1 cellular context compared by ENCODE assay signal in the genomic region with DNA sequence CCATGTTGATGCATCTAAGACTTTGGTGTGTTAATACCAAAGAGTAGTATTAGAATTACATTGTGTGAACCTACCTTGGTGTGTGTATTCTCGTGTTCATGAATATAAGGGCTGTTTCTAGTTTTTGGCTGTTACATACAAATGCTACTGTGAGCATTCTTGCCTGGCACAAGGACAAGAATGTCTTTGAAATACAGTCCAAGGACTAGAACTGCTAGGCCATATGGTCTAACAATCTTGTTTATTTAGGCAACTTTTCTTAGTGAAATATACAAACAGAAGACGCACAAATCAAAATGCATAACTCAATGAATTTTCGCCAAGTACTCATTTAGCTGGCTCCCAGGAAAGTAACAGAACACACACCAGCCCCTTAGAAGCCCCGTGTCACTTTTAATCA.
TF ChIP-seq lines count a peak whose summit lies in the region.

No MANE protein-coding gene starts in this region.

TF ChIP-seq in H1, 55 proteins besides CTCF, POLR2A, EP300 and RAD21 (continued from another document):
- TF ChIP-seq, protein P1, sequence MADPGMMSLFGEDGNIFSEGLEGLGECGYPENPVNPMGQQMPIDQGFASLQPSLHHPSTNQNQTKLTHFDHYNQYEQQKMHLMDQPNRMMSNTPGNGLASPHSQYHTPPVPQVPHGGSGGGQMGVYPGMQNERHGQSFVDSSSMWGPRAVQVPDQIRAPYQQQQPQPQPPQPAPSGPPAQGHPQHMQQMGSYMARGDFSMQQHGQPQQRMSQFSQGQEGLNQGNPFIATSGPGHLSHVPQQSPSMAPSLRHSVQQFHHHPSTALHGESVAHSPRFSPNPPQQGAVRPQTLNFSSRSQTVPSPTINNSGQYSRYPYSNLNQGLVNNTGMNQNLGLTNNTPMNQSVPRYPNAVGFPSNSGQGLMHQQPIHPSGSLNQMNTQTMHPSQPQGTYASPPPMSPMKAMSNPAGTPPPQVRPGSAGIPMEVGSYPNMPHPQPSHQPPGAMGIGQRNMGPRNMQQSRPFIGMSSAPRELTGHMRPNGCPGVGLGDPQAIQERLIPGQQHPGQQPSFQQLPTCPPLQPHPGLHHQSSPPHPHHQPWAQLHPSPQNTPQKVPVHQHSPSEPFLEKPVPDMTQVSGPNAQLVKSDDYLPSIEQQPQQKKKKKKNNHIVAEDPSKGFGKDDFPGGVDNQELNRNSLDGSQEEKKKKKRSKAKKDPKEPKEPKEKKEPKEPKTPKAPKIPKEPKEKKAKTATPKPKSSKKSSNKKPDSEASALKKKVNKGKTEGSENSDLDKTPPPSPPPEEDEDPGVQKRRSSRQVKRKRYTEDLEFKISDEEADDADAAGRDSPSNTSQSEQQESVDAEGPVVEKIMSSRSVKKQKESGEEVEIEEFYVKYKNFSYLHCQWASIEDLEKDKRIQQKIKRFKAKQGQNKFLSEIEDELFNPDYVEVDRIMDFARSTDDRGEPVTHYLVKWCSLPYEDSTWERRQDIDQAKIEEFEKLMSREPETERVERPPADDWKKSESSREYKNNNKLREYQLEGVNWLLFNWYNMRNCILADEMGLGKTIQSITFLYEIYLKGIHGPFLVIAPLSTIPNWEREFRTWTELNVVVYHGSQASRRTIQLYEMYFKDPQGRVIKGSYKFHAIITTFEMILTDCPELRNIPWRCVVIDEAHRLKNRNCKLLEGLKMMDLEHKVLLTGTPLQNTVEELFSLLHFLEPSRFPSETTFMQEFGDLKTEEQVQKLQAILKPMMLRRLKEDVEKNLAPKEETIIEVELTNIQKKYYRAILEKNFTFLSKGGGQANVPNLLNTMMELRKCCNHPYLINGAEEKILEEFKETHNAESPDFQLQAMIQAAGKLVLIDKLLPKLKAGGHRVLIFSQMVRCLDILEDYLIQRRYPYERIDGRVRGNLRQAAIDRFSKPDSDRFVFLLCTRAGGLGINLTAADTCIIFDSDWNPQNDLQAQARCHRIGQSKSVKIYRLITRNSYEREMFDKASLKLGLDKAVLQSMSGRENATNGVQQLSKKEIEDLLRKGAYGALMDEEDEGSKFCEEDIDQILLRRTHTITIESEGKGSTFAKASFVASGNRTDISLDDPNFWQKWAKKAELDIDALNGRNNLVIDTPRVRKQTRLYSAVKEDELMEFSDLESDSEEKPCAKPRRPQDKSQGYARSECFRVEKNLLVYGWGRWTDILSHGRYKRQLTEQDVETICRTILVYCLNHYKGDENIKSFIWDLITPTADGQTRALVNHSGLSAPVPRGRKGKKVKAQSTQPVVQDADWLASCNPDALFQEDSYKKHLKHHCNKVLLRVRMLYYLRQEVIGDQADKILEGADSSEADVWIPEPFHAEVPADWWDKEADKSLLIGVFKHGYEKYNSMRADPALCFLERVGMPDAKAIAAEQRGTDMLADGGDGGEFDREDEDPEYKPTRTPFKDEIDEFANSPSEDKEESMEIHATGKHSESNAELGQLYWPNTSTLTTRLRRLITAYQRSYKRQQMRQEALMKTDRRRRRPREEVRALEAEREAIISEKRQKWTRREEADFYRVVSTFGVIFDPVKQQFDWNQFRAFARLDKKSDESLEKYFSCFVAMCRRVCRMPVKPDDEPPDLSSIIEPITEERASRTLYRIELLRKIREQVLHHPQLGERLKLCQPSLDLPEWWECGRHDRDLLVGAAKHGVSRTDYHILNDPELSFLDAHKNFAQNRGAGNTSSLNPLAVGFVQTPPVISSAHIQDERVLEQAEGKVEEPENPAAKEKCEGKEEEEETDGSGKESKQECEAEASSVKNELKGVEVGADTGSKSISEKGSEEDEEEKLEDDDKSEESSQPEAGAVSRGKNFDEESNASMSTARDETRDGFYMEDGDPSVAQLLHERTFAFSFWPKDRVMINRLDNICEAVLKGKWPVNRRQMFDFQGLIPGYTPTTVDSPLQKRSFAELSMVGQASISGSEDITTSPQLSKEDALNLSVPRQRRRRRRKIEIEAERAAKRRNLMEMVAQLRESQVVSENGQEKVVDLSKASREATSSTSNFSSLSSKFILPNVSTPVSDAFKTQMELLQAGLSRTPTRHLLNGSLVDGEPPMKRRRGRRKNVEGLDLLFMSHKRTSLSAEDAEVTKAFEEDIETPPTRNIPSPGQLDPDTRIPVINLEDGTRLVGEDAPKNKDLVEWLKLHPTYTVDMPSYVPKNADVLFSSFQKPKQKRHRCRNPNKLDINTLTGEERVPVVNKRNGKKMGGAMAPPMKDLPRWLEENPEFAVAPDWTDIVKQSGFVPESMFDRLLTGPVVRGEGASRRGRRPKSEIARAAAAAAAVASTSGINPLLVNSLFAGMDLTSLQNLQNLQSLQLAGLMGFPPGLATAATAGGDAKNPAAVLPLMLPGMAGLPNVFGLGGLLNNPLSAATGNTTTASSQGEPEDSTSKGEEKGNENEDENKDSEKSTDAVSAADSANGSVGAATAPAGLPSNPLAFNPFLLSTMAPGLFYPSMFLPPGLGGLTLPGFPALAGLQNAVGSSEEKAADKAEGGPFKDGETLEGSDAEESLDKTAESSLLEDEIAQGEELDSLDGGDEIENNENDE (IDR thresholded peaks at IDR 0.05; ENCODE audit: insufficient replicate concordance, low read length), result no peak
- no peak for TF ChIP-seq HDAC2 (IDR thresholded peaks at IDR 0.05; ENCODE audit: borderline replicate concordance in 1 of 2, low read depth in 2 of 2, low read length in 2 of 2)
TF ChIP-seq in H1: peak in this region for 0.
